ENCODE assay signal across 14 cellular contexts in the genomic region with DNA sequence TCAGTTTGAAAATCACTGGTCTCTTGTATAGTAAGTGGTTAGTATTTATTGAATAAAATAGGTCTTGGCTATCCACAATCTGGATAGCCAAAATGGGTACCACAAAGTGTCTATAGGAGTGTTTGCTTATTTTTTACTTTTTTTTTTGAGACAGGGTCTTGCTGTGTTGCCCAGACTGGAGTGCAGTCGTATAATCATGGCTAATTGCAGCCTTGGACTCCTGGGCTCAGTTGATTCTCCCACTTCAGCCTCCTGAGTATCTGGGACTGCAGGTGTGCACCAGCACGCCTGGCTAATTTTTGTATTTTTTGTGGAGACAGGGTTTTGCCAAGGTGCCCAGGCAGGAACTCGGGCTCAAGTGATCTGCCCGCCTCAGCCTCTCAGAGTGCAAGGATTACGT.
"Had no signal": no experiment of that assay in that cellular context is flagged by ENCODE, and none has a peak within 500 bp of the region (broad histone marks: within the 10 kb centered on the region; RNA-seq: fewer than 3 reads in every experiment).

No MANE protein-coding gene starts in this region.

- DNase-seq: activated CD4-positive, alpha-beta T cell treated with anti-CD3 and anti-CD28 coated beads, Interleukin-2, amount 50 U/mL, for 4 hours; activated gamma-delta T cell treated with Interleukin-2 at 50 U/mL for 16 hours; activated T-cell treated with anti-CD3 and anti-CD28 coated beads, Interleukin-2, amount 50 U/mL, for 1 hour; foreskin keratinocyte; head of caudate nucleus; mucosa of descending colon; sigmoid colon; stimulated activated CD4-positive, alpha-beta T cell treated with anti-CD3 and anti-CD28 coated beads, Interleukin-2, amount 100 ng/mL, for 48 hours; stimulated activated CD8-positive, alpha-beta memory T cell treated with anti-CD3 and anti-CD28 coated beads, Interleukin-4, amount 100 ng/mL, for 48 hours; stomach; T-helper 17 cell had no signal

- H3K27me3 ChIP-seq: cardiac muscle cell, foreskin keratinocyte, sigmoid colon, stomach, vagina had no signal

- H3K4me3 ChIP-seq: cardiac muscle cell, mucosa of descending colon, sigmoid colon, vagina had no signal

- H3K27me3 Mint-ChIP-seq: natural killer cell treated with Interleukin-12 subunit alpha and Interleukin-12 subunit beta and Interleukin-15 and Interleukin-18, amount 100 ng/mL, for 72 hours; T-helper 17 cell had no signal

- H3K36me3 ChIP-seq: cardiac muscle cell had no signal

- ATAC-seq: foreskin keratinocyte; mucosa of descending colon; natural killer cell treated with Interleukin-12 subunit alpha and Interleukin-12 subunit beta and Interleukin-15 and Interleukin-18, amount 100 ng/mL, for 72 hours; T-helper 17 cell had no signal

- H3K27ac ChIP-seq: cardiac muscle cell, foreskin keratinocyte, sigmoid colon, stomach, vagina had no signal

- H3K27ac Mint-ChIP-seq: T-helper 17 cell had no signal
